ENCODE assay signal across 8 cellular contexts in genomic region chrX:51420610-51421009, GRCh38.
A peak's percentile ranks its signal among the peaks of the same experiment; 100 is the strongest.
DNase-seq lines count a peak whose midpoint lies in the region; ATAC-seq and TF ChIP-seq lines count a peak whose summit lies in the region.

No MANE protein-coding gene starts in this region.

- H3K27ac Mint-ChIP-seq in CD4-positive, CD25-positive, alpha-beta regulatory T cell, result peak overlapping the region in 2 of 3 donors; percentile 21 to 43

- CTCF ChIA-PET in GM10248 (lab: Yijun Ruan, JAX), result interaction anchor here (0.8 to 2.1 kb wide), 9 partner anchors 9 to 420 kb away, joined by 3 to 7 read pairs (median 4); no protein-coding TSS in a partner anchor

- H3K4me1 ChIP-seq in CD4-positive, CD25-positive, alpha-beta regulatory T cell (ENCODE audit: control insufficient read depth, insufficient read depth, low read length, poor library complexity, severe bottlenecking), result no peaks in the 10 kb centered on the region

- DNase-seq in CD4-positive, CD25-positive, alpha-beta regulatory T cell, result peak; percentile 2 to 62 (median 46)
- no peak for DNase-seq in GM10248 (ENCODE audit: extremely low spot score)
- DNase-seq in NCI-H748 treated with DMSO at 0.1 percent for 48 hours (lab: John Stamatoyannopoulos, UW), result peak; percentile 18
- DNase-seq in cardiac fibroblast (ENCODE audit: low read depth in 2 of 2), result peak; percentile 51 to 52
- peak; percentile 51 for DNase-seq in medulla oblongata (ENCODE audit: extremely low spot score)
- DNase-seq in epidermal melanocyte (ENCODE audit: insufficient read length, low spot score), result no peak
- no peak for DNase-seq in left colon

- no peak overlapping the region for H3K4me3 Mint-ChIP-seq in CD4-positive, CD25-positive, alpha-beta regulatory T cell

- H3K4me3 ChIP-seq in CD4-positive, CD25-positive, alpha-beta regulatory T cell (ENCODE audit: low read depth, low read length), result no peak overlapping the region
- H3K4me3 ChIP-seq in cardiac fibroblast (replicated peaks in 1 of 2; ENCODE audit: low read depth in 2 of 2, low read length in 2 of 2), result no peak overlapping the region

- H3K36me3 Mint-ChIP-seq in CD4-positive, CD25-positive, alpha-beta regulatory T cell, result no peaks in the 10 kb centered on the region

- TF ChIP-seq CTCF in GM10248 (IDR thresholded peaks at IDR 0.05; ENCODE audit: control extremely low read depth, extremely low read depth, low read depth, missing control alignments) (peak; percentile 31), cardiac fibroblast (IDR thresholded peaks at IDR 0.05; ENCODE audit: low read depth, low read length) (peak; percentile 61)

- H3K27me3 Mint-ChIP-seq in CD4-positive, CD25-positive, alpha-beta regulatory T cell, result no peaks in the 10 kb centered on the region

- POLR2A ChIA-PET in GM10248 (lab: Yijun Ruan, JAX), result no interaction called here

- no peak for ATAC-seq in CD4-positive, CD25-positive, alpha-beta regulatory T cell (ENCODE audit: low read depth in 2 of 2)
- ATAC-seq in HG03175 (IDR thresholded peaks at IDR 0.05; ENCODE audit: unreplicated experiment) (no peak), left colon (no peak)

- no peaks in the 10 kb centered on the region for H3K9me3 ChIP-seq in CD4-positive, CD25-positive, alpha-beta regulatory T cell (ENCODE audit: control insufficient read depth in 2 of 2, low read length in 2 of 2)

- H3K36me3 ChIP-seq in CD4-positive, CD25-positive, alpha-beta regulatory T cell (ENCODE audit: control insufficient read depth, insufficient read depth, low read length), result no peaks in the 10 kb centered on the region

- H3K27ac ChIP-seq in CD4-positive, CD25-positive, alpha-beta regulatory T cell (ENCODE audit: insufficient read depth, low read length, poor library complexity, severe bottlenecking), result no peak overlapping the region

- intact Hi-C loops in left colon (cut with DNase I, micrococcal nuclease), result no loop called here

- peaks cover 0 to 4% (median 2%) of the 10 kb centered on the region in 4 donors for H3K4me1 Mint-ChIP-seq in CD4-positive, CD25-positive, alpha-beta regulatory T cell

- no peaks in the 10 kb centered on the region for H3K9me3 Mint-ChIP-seq in CD4-positive, CD25-positive, alpha-beta regulatory T cell

- H3K27me3 ChIP-seq in CD4-positive, CD25-positive, alpha-beta regulatory T cell (ENCODE audit: control insufficient read depth, insufficient read depth, low read length), result no peaks in the 10 kb centered on the region

Comparison
In these comparisons a context has a peak if more than half of its experiments do, and no peak if none do; other contexts are left out.
1. DNase-seq: peak in CD4-positive, CD25-positive, alpha-beta regulatory T cell (3 of 3), NCI-H748 treated with DMSO at 0.1 percent for 48 hours (single experiment), cardiac fibroblast (2 of 2) and medulla oblongata (single experiment); none in GM10248 (single experiment), epidermal melanocyte (single experiment) and left colon (0 of 2).